Comparison of ENCODE assay signal across 14 cellular contexts in genomic region chr2:84980263-84980983, GRCh38. TPM values are rescaled to one million over a fixed set of nuclear protein-coding genes. Genes with fewer than 3 reads are reported as not detected.
DNase-seq lines count a peak whose midpoint lies in the region; ATAC-seq, FAIRE-seq and TF ChIP-seq lines count a peak whose summit lies in the region.
"Had no signal": no experiment of that assay in that cellular context is flagged by ENCODE, and none has a peak within 500 bp of the region (broad histone marks: within the 10 kb centered on the region; RNA-seq: fewer than 3 reads in every experiment).

No MANE protein-coding gene starts in this region.

- no peaks in the 10 kb centered on the region for H3K27me3 Mint-ChIP-seq in activated naive CD4-positive, alpha-beta T cell treated with anti-CD3 and anti-CD28 coated beads, Interleukin-2, amount 50 U/mL, for 24 hours
- H3K27me3 Mint-ChIP-seq: activated naive CD4-positive, alpha-beta T cell treated with anti-CD3 and anti-CD28 coated beads, Interleukin-2, amount 10 ng/mL, durations not matched to agents 7 days and 5 days had no signal

- H3K4me3 Mint-ChIP-seq in activated naive CD4-positive, alpha-beta T cell treated with anti-CD3 and anti-CD28 coated beads, Interleukin-2, amount 50 U/mL, for 24 hours: peak overlapping the region; percentile 39
- H3K4me3 Mint-ChIP-seq: activated naive CD4-positive, alpha-beta T cell treated with anti-CD3 and anti-CD28 coated beads, Interleukin-2, amount 10 ng/mL, durations not matched to agents 7 days and 5 days; nephron had no signal

- H3K27ac ChIP-seq in GM12878 (ENCODE audit: control insufficient read depth, insufficient read depth) (0 out of 2 replicates have a peak overlapping the region, but pooled peaks have one; percentile 22), smooth muscle cell (ENCODE audit: low read depth) (peak overlapping the region; percentile 13)
- H3K27ac ChIP-seq: GM23248 had no signal

- TF ChIP-seq POLR2A in GM12878 (IDR thresholded peaks at IDR 0.05; ENCODE audit: low read depth, low read length): no peak

- ATAC-seq in HG03354 (IDR thresholded peaks at IDR 0.05; ENCODE audit: poor library complexity, severe bottlenecking, unreplicated experiment) (peak; percentile 68), GM12878 (peak; percentile 65), HG02938 (IDR thresholded peaks at IDR 0.05; ENCODE audit: unreplicated experiment) (no peak), GM18858 (IDR thresholded peaks at IDR 0.05; ENCODE audit: unreplicated experiment) (no peak)

- H3K9me3 ChIP-seq in GM12878 (replicated peaks; ENCODE audit: control insufficient read depth, insufficient read depth, low read length): no peaks in the 10 kb centered on the region
- H3K9me3 ChIP-seq in smooth muscle cell (replicated peaks; ENCODE audit: low read depth): no peaks in the 10 kb centered on the region

- no peak overlapping the region for H2AFZ ChIP-seq in GM12878 (ENCODE audit: control insufficient read depth, low read depth, low read length)
- no peak overlapping the region for H2AFZ ChIP-seq in smooth muscle cell (ENCODE audit: low read depth)
- H2AFZ ChIP-seq: GM23248 had no signal

- peaks cover 64% of the 10 kb centered on the region for H3K4me1 Mint-ChIP-seq in activated naive CD4-positive, alpha-beta T cell treated with anti-CD3 and anti-CD28 coated beads, Interleukin-2, amount 50 U/mL, for 24 hours

- no peak for FAIRE-seq in GM12878 (lab: Jason Lieb, UNC)

- POLR2A ChIA-PET in GM12878 (lab: Charles Lee): interaction anchor here (0.6 to 16.1 kb wide), 3 partner anchors 37 to 54 kb away, joined by 3 to 265 read pairs (median 3); no protein-coding TSS in a partner anchor

- H3K4me2 ChIP-seq in GM12878 (ENCODE audit: control insufficient read depth, insufficient read depth) (0 out of 2 replicates have a peak overlapping the region, but pooled peaks have one; percentile 19), smooth muscle cell (no peak overlapping the region)

- no peak overlapping the region for H3K9ac ChIP-seq in GM12878 (ENCODE audit: control insufficient read depth, insufficient read depth, low read length)
- no peak overlapping the region for H3K9ac ChIP-seq in smooth muscle cell (ENCODE audit: low read depth)
- H3K9ac ChIP-seq: GM23248 had no signal

- DNase-seq in activated naive CD4-positive, alpha-beta T cell (lab: John Stamatoyannopoulos, UW): no peak
- DNase-seq in GM12878 (ENCODE audit: low read depth, low spot score): no peak
- DNase-seq in smooth muscle cell (lab: John Stamatoyannopoulos, UW; ENCODE audit: unreplicated experiment): no peak
- no peak for DNase-seq in inferior parietal cortex (ENCODE audit: extremely low spot score)
- DNase-seq: activated naive CD4-positive, alpha-beta T cell treated with anti-CD3 and anti-CD28 coated beads, Interleukin-2, amount 10 ng/mL, durations not matched to agents 7 days and 5 days; AML-193; GM23248; head of caudate nucleus; NCI-H2227 treated with DMSO at 0.1 percent for 48 hours had no signal

- no peak for TF ChIP-seq RAD21 in GM12878 (IDR thresholded peaks at IDR 0.05; ENCODE audit: insufficient read depth, low read depth, low read length)

- H3K79me2 ChIP-seq in GM12878 (ENCODE audit: control insufficient read depth, insufficient read depth, low read length) (peaks cover 94% of the 10 kb centered on the region), smooth muscle cell (ENCODE audit: low read depth) (peaks cover 100% of the 10 kb centered on the region)

- peaks cover 0 to 6% of the 10 kb centered on the region in 2 experiments; a peak in 2 of 4 replicates for H3K36me3 ChIP-seq in GM12878 (ENCODE audit: control insufficient read depth in 2 of 2, insufficient read depth in 2 of 2, low read length in 1 of 2)
- H3K36me3 ChIP-seq in smooth muscle cell (ENCODE audit: low read depth): no peaks in the 10 kb centered on the region

- SMC1A ChIA-PET in GM12878 (lab: Charles Lee; ENCODE audit: uncharacterized antibody, unreplicated experiment): interaction anchor here (21.0 kb wide), 1 partner anchor 42 kb away, joined by 378 read pairs; no protein-coding TSS in a partner anchor

- TF ChIP-seq EP300 in GM12878 (IDR thresholded peaks at IDR 0.05; ENCODE audit: borderline replicate concordance in 1 of 2, control insufficient read depth in 1 of 2, low read depth in 2 of 2, low read length in 2 of 2): no peak

- 96% methylated on average over 6 of the region's 6 CpGs for WGBS in GM12878 (ENCODE audit: insufficient coverage, insufficient replicate concordance, low lambda C conversion rate, missing lambda C conversion rate)
- 92% methylated on average over 6 of the region's 6 CpGs for WGBS in smooth muscle cell (ENCODE audit: low lambda C conversion rate)

- no peaks in the 10 kb centered on the region for H3K27me3 ChIP-seq in GM12878 (replicated peaks in 1 of 2; ENCODE audit: control insufficient read depth in 2 of 2, insufficient read depth in 2 of 2, low read length in 1 of 2)
- H3K27me3 ChIP-seq in smooth muscle cell (ENCODE audit: low read depth): no peaks in the 10 kb centered on the region

- BruUV-seq in GM12878 (replicated peaks; lab: Mats Ljungman, UMichigan): no TSS peak

- TF ChIP-seq CTCF in GM12878 (IDR thresholded peaks at IDR 0.05 in 2 of 3, conservative IDR thresholded peaks at IDR 0.05 in 1 of 3; ENCODE audit: control insufficient read depth in 2 of 3, extremely low read depth in 1 of 3, insufficient read depth in 1 of 3, low read depth in 3 of 3, low read length in 3 of 3) (no peak), smooth muscle cell (IDR thresholded peaks at IDR 0.05; ENCODE audit: borderline replicate concordance, insufficient read depth, poor library complexity, severe bottlenecking) (no peak)

- H3K36me3 Mint-ChIP-seq in activated naive CD4-positive, alpha-beta T cell treated with anti-CD3 and anti-CD28 coated beads, Interleukin-2, amount 50 U/mL, for 24 hours: peaks cover 11% of the 10 kb centered on the region

- CTCF ChIA-PET in GM12878 (lab: Yijun Ruan, JAX): interaction anchor here (0.9 to 3.5 kb wide), 3 partner anchors 22 to 54 kb away, joined by 3 to 16 read pairs (median 4); no protein-coding TSS in a partner anchor

- RAD21 ChIA-PET in GM12878 (lab: Charles Lee; ENCODE audit: unreplicated experiment): interaction anchor here (0.7 to 13.7 kb wide), 2 partner anchors 38 to 301 kb away, joined by 3 to 300 read pairs; no protein-coding TSS in a partner anchor

- no peaks in the 10 kb centered on the region for H3K9me3 Mint-ChIP-seq in activated naive CD4-positive, alpha-beta T cell treated with anti-CD3 and anti-CD28 coated beads, Interleukin-2, amount 50 U/mL, for 24 hours
- H3K9me3 Mint-ChIP-seq: activated naive CD4-positive, alpha-beta T cell treated with anti-CD3 and anti-CD28 coated beads, Interleukin-2, amount 10 ng/mL, durations not matched to agents 7 days and 5 days; nephron had no signal

- no peaks in the 10 kb centered on the region; the same call in 1 of the 2 replicates for H3K4me1 ChIP-seq in GM12878 (ENCODE audit: control insufficient read depth, insufficient read depth, low read length)
- H3K4me1 ChIP-seq in smooth muscle cell (ENCODE audit: low read depth): peaks cover 4% of the 10 kb centered on the region

- intact Hi-C loops in GM12878 (cut with micrococcal nuclease; ENCODE audit: unreplicated experiment): no loop called here

- no peaks in the 10 kb centered on the region for H3F3A ChIP-seq in smooth muscle cell (ENCODE audit: low read depth)

- no peaks in the 10 kb centered on the region for H4K20me1 ChIP-seq in GM12878 (ENCODE audit: control insufficient read depth, insufficient read depth)
- peaks cover 100% of the 10 kb centered on the region for H4K20me1 ChIP-seq in smooth muscle cell (ENCODE audit: low read depth)

- H3K4me3 ChIP-seq in GM12878: no peak overlapping the region; the same call in 1 of the 2 replicates
- H3K4me3 ChIP-seq in smooth muscle cell: no peak overlapping the region
- H3K4me3 ChIP-seq: GM23248 had no signal

- no peak overlapping the region for H3K27ac Mint-ChIP-seq in activated naive CD4-positive, alpha-beta T cell treated with anti-CD3 and anti-CD28 coated beads, Interleukin-2, amount 50 U/mL, for 24 hours
- H3K27ac Mint-ChIP-seq: activated naive CD4-positive, alpha-beta T cell treated with anti-CD3 and anti-CD28 coated beads, Interleukin-2, amount 10 ng/mL, durations not matched to agents 7 days and 5 days; nephron had no signal

- in situ Hi-C loops in GM12878 (cut with MboI): no loop called here

TF ChIP-seq in GM12878, 131 proteins besides CTCF, POLR2A, EP300 and RAD21 (continues in another document):
- TF ChIP-seq SPI1 (IDR thresholded peaks at IDR 0.05; ENCODE audit: borderline replicate concordance, insufficient read depth, low read depth, low read length) (peak; percentile 31; the same call in 1 of the 2 replicates), USF1 (IDR thresholded peaks at IDR 0.05; ENCODE audit: borderline replicate concordance, extremely low read length, insufficient read depth, low read depth, low read length) (no peak)

RNA-seq across cellular contexts. Expression of gene KCMF1, which starts 9.5 kb away (rescaled TPM):
- total RNA-seq in GM12878 (2013; cell fraction: nucleolus; rRNA removed): 33.2 and 42.8 TPM in 2 replicates
- total RNA-seq in GM12878 (2014; rRNA removed): 38.8 and 45.1 TPM in 2 replicates
- total RNA-seq in GM12878 (2014; rRNA removed; fragmentation: Illumina TruSeq; extraction: Trizol): 48.2 and 51.8 TPM in 2 replicates
- total RNA-seq in GM12878 (2021): 77.1 and 82.5 TPM in 2 replicates
- polyA plus RNA-seq in GM12878 (2011; ENCODE audit: low read depth): 20.8 TPM
- 124 and 137 TPM in 2 replicates for polyA plus RNA-seq in GM12878 (2011; rRNA removed)
- 57.2 and 79.4 TPM in 2 replicates for polyA plus RNA-seq in GM12878 (2011; cell fraction: cytosol; rRNA removed)
- 49.0 and 62.0 TPM in 2 replicates for polyA plus RNA-seq in GM12878 (2011; cell fraction: nucleus; rRNA removed)
- 39.3 and 61.9 TPM in 2 replicates for polyA plus RNA-seq in GM12878 (2012)
- 48.2 and 72.3 TPM in 2 replicates for polyA plus RNA-seq in GM12878 (2014; fragmentation: Illumina TruSeq; extraction: Trizol)
- 1 to 10 TPM; 8.4 to 9.8 TPM for polyA plus RNA-seq in GM12878 (2014; fragmentation: Nextera tagmentation; extraction: Ambion mirVana)
- 43.1 and 47.1 TPM in 2 replicates for polyA plus RNA-seq in GM12878 (2014; rRNA removed)
- polyA plus RNA-seq in GM12878 (2016; fragmentation: Nextera tagmentation; extraction: Ambion mirVana): 10 to 100 TPM; 27.2 to 30.6 TPM
- 67.5 and 162 TPM in 2 replicates for polyA minus RNA-seq in GM12878 (2011; rRNA and poly(A)+ RNA removed)
- 26.2 and 45.2 TPM in 2 replicates for polyA minus RNA-seq in GM12878 (2011; cell fraction: cytosol; rRNA and poly(A)+ RNA removed)
- 12.5 and 16.6 TPM in 2 replicates for polyA minus RNA-seq in GM12878 (2011; cell fraction: nucleus; rRNA and poly(A)+ RNA removed)
- total RNA-seq in smooth muscle cell: 65.0 and 102 TPM in 2 replicates
- 55.0 and 56.5 TPM in 2 replicates for polyA plus RNA-seq in smooth muscle cell

Comparison
In these comparisons a context has a peak if more than half of its experiments do, and no peak if none do; other contexts are left out.
1. ATAC-seq: peak in HG03354 (single experiment) and GM12878 (single experiment); none in HG02938 (single experiment) and GM18858 (single experiment).